2 cellular contexts compared by ENCODE assay signal in the genomic region with DNA sequence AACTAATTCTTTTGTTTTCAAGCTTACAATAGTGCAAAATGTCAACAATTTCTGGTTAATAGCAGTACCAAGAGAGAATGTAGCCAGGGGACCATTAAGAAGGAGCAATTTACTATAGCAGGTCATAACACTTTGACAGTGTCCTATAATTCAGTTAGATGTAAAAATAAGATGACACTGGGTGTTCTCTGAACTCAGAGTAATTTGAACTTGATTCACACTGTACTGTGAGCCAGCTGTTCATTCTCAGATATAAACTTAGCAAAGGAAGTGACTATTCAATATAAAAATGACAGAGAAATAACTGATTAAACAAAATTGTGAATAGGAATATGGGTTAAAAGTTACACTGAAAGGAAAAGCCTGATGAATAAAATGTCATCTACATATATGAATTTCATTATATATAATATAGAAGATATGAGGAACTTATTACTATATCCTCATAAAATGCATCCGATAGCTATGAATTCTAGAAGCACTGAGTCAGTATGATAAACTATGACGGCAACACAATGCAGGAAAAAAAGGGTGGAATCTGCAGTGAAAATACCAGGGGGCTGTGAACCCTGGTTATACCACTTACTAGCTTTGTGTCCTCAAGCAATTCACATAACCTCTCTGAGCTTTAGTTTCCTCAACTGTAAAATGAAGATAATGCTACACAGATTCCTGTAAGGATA.
TF ChIP-seq lines count a peak whose summit lies in the region.

No MANE protein-coding gene starts in this region.

TF ChIP-seq in endothelial cell of umbilical vein, 7 proteins besides CTCF, POLR2A, EP300 and RAD21:
- TF ChIP-seq, protein P1, sequence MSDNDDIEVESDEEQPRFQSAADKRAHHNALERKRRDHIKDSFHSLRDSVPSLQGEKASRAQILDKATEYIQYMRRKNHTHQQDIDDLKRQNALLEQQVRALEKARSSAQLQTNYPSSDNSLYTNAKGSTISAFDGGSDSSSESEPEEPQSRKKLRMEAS (IDR thresholded peaks at IDR 0.05; ENCODE audit: insufficient read depth, insufficient read length), result no peak
- TF ChIP-seq EZH2 (IDR thresholded peaks at IDR 0.05; ENCODE audit: borderline replicate concordance, low read depth, low read length, severe bottlenecking) (no peak), GATA2 (IDR thresholded peaks at IDR 0.05; ENCODE audit: insufficient read depth, insufficient read length, low read depth, low read length) (no peak), JUN (IDR thresholded peaks at IDR 0.05; ENCODE audit: borderline replicate concordance, insufficient read depth, insufficient read length, low read depth) (no peak), FOS (IDR thresholded peaks at IDR 0.05; ENCODE audit: borderline replicate concordance, insufficient read depth, low read length) (no peak), POLR2AphosphoS5 (IDR thresholded peaks at IDR 0.05; ENCODE audit: insufficient read depth, low read depth, low read length) (no peak), MYC (IDR thresholded peaks at IDR 0.05; ENCODE audit: low read depth, low read length) (no peak)

TF ChIP-seq in GM23338, 12 proteins besides CTCF, POLR2A, EP300 and RAD21:
- TF ChIP-seq STAT1 (IDR thresholded peaks at IDR 0.05; ENCODE audit: unreplicated experiment), result no peak
- no peak for TF ChIP-seq NANOG (IDR thresholded peaks at IDR 0.05; ENCODE audit: borderline replicate concordance)
